In the genomic region with DNA sequence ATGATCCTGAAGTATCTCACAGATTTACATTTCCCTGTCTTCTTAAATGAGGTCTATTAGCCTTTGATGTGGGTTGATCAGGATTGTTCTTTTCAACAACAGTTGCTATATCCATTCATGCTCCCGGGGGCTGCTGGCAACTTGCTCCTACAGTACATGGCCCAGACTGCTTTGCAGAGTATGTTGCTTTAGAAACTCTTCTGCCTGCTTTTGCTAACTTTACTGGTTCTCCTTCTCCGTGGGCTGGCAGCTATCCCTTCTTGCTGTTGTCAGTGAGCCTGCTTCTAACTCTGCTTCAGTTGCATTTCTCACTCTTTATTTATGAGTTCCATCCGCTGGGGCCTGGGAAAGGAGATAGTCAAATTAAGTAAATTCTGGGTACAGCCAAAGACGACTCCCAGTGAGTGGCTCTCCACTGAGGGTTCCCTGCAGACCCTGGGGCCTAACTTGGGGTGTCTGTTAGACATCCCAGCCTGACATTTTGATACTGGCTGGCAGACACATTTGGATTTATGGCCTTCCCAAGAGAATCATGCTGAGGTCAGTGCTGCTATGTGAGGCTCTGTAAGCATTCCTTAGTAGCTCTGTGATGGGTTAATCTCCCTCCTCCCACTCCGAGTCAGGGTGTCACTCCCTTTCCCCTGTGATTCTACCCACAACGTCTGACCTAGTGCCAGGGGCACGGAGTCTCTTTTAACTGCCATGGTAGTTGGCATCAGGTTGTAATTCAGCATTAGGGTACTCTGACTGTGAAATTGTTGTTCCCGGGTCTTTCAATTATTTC, we compare ENCODE assay signal across 2 cellular contexts.
TF ChIP-seq lines count a peak whose summit lies in the region.

No MANE protein-coding gene starts in this region.

TF ChIP-seq in IMR-90, 13 proteins besides CTCF, POLR2A, EP300 and RAD21:
- TF ChIP-seq SMC3 (IDR thresholded peaks at IDR 0.05; ENCODE audit: low read depth, low read length) (no peak), BHLHE40 (IDR thresholded peaks at IDR 0.05; ENCODE audit: low read depth, low read length) (0 out of 2 replicates have a peak, but pooled peaks have one; percentile 18)

TF ChIP-seq in HepG2, 621 proteins besides CTCF, POLR2A, EP300 and RAD21:
- TF ChIP-seq MED1 (CRISPR knock-in tag; IDR thresholded peaks at IDR 0.05) (no peak), ZNF737 (CRISPR knock-in tag; IDR thresholded peaks at IDR 0.05; ENCODE audit: borderline replicate concordance) (no peak), ZNF263 (CRISPR knock-in tag; IDR thresholded peaks at IDR 0.05) (peak; percentile 58; the same call in 1 of the 2 replicates), CEBPB (IDR thresholded peaks at IDR 0.05; ENCODE audit: borderline replicate concordance, low read depth, low read length) (no peak), ZNF776 (CRISPR knock-in tag; IDR thresholded peaks at IDR 0.05) (no peak), ETV6 (CRISPR knock-in tag; conservative IDR thresholded peaks at IDR 0.05) (no peak)
